In the genomic region with DNA sequence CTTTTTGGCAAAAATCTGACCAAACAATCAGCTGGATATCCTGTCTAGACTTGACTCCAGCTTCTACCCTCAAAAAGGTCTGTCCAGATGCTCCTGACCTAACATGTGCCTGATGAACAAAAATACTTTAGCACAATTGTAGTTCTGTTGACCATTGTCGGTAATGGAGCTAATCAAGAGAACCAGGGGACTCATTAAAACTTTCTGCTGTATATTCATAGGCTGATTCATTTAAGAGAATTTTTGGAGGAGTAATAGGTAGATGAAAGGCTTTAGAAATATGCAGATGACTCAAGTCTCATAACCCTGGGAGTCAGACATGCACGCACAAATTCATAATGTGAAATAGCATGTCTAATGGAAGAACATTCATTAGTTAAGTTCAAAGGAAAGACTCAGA, we compare ENCODE assay signal across 1 cellular context.
TF ChIP-seq lines count a peak whose summit lies in the region.

No MANE protein-coding gene starts in this region.

TF ChIP-seq in endothelial cell of umbilical vein, 7 proteins besides CTCF, POLR2A, EP300 and RAD21 (continued from another document):
- TF ChIP-seq POLR2AphosphoS5 (IDR thresholded peaks at IDR 0.05; ENCODE audit: insufficient read depth, low read depth, low read length) (no peak), FOS (IDR thresholded peaks at IDR 0.05; ENCODE audit: borderline replicate concordance, insufficient read depth, low read length) (no peak), JUN (IDR thresholded peaks at IDR 0.05; ENCODE audit: borderline replicate concordance, insufficient read depth, insufficient read length, low read depth) (no peak), GATA2 (IDR thresholded peaks at IDR 0.05; ENCODE audit: insufficient read depth, insufficient read length, low read depth, low read length) (no peak), EZH2 (IDR thresholded peaks at IDR 0.05; ENCODE audit: borderline replicate concordance, low read depth, low read length, severe bottlenecking) (no peak)
- TF ChIP-seq, protein P1, sequence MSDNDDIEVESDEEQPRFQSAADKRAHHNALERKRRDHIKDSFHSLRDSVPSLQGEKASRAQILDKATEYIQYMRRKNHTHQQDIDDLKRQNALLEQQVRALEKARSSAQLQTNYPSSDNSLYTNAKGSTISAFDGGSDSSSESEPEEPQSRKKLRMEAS (IDR thresholded peaks at IDR 0.05; ENCODE audit: insufficient read depth, insufficient read length) = no peak
TF ChIP-seq in endothelial cell of umbilical vein: peak in this region for 0.
